ENCODE assay signal across 1 cellular context in the genomic region with DNA sequence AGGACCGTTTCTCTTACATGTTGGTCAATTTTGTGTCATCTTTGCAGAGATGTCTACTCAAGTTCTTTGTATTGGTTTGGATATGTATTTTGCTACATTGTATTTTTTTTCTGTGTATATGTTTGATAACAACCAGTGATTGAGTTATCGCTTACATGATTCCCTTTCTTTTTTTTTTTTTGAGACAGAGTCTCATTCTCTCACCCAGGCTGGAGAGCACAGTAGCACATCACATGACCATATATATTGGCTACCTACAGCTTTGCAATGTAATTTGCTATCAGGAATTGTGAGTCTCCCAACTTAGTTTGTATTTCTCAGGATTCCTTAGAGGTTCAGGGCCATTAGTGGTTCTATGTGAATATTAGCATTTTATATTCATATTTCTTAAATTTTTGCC.
TF ChIP-seq lines count a peak whose summit lies in the region.

No MANE protein-coding gene starts in this region.

TF ChIP-seq in K562, 482 proteins besides CTCF, POLR2A, EP300 and RAD21 (continued from another document):
- TF ChIP-seq, protein P1, sequence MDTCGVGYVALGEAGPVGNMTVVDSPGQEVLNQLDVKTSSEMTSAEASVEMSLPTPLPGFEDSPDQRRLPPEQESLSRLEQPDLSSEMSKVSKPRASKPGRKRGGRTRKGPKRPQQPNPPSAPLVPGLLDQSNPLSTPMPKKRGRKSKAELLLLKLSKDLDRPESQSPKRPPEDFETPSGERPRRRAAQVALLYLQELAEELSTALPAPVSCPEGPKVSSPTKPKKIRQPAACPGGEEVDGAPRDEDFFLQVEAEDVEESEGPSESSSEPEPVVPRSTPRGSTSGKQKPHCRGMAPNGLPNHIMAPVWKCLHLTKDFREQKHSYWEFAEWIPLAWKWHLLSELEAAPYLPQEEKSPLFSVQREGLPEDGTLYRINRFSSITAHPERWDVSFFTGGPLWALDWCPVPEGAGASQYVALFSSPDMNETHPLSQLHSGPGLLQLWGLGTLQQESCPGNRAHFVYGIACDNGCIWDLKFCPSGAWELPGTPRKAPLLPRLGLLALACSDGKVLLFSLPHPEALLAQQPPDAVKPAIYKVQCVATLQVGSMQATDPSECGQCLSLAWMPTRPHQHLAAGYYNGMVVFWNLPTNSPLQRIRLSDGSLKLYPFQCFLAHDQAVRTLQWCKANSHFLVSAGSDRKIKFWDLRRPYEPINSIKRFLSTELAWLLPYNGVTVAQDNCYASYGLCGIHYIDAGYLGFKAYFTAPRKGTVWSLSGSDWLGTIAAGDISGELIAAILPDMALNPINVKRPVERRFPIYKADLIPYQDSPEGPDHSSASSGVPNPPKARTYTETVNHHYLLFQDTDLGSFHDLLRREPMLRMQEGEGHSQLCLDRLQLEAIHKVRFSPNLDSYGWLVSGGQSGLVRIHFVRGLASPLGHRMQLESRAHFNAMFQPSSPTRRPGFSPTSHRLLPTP (IDR thresholded peaks at IDR 0.05; ENCODE audit: borderline replicate concordance, extremely low read depth, insufficient read length): no peak
- TF ChIP-seq SRSF1 (IDR thresholded peaks at IDR 0.05; ENCODE audit: low read depth, low read length) (no peak), CBFB (CRISPR knock-in tag; IDR thresholded peaks at IDR 0.05) (no peak), RNF2 (IDR thresholded peaks at IDR 0.05) (no peak), CEBPG (CRISPR knock-in tag; IDR thresholded peaks at IDR 0.05) (no peak), CEBPG (tag; conservative IDR thresholded peaks at IDR 0.05 in 1 of 2, IDR thresholded peaks at IDR 0.05 in 1 of 2) (no peak)
- TF ChIP-seq, protein P2, sequence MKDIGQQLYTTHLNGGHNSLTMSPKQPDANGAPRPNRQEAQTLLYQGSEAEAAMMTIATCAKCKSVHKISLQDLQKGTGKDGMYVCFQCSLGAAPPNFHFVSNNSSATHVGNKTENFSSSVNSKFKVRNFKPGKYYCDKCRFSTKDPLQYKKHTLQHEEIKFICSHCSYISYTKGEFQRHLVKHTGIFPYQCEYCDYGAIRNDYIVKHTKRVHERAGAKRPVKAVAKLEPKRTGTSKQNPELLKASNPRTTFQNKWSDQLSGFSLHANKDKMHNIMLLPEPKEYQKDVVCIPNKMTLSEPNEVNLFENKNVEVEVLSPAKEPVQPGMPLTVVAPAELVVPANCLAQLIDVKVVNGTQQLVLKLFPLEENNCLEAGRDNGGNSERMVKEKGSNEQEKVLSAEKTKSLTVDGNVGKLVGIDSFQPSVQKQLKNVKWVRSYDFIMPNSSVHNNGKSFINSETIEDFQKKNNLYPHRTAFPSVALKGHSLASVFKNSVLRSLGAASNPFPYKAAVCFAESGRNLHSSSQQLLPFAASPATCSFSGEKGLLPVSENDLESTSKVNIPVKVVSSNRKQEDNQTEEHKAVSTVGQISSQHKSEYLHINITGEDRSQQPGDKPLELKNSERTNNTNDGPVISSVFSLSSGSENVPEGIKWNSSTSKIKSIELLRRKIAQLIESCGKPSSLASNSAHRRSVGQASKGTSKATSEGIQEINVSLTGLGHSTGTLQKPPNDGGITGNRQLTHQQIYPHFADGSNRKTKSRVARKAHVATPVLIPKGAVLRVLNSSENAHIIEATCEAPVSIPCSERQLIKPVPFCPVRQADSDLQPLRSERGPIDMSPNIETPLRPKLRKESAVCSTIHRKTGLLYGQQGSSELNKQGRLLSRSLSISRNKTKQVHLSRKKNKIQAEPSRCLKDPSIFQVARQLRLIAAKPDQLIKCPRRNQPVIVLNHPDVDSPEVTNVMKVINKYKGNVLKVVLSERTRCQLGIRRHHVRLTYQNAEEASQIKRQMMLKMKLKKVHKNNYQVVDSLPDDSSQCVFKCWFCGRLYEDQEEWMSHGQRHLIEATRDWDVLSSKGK (CRISPR knock-in tag; IDR thresholded peaks at IDR 0.05): 0 out of 2 replicates have a peak, but pooled peaks have one; percentile 44
- TF ChIP-seq, protein P3, sequence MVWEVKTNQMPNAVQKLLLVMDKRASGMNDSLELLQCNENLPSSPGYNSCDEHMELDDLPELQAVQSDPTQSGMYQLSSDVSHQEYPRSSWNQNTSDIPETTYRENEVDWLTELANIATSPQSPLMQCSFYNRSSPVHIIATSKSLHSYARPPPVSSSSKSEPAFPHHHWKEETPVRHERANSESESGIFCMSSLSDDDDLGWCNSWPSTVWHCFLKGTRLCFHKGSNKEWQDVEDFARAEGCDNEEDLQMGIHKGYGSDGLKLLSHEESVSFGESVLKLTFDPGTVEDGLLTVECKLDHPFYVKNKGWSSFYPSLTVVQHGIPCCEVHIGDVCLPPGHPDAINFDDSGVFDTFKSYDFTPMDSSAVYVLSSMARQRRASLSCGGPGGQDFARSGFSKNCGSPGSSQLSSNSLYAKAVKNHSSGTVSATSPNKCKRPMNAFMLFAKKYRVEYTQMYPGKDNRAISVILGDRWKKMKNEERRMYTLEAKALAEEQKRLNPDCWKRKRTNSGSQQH (CRISPR knock-in tag; IDR thresholded peaks at IDR 0.05): 0 out of 2 replicates have a peak, but pooled peaks have one; percentile 32
- TF ChIP-seq, protein P4, sequence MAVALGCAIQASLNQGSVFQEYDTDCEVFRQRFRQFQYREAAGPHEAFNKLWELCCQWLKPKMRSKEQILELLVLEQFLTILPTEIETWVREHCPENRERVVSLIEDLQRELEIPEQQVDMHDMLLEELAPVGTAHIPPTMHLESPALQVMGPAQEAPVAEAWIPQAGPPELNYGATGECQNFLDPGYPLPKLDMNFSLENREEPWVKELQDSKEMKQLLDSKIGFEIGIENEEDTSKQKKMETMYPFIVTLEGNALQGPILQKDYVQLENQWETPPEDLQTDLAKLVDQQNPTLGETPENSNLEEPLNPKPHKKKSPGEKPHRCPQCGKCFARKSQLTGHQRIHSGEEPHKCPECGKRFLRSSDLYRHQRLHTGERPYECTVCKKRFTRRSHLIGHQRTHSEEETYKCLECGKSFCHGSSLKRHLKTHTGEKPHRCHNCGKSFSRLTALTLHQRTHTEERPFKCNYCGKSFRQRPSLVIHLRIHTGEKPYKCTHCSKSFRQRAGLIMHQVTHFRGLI (CRISPR knock-in tag; IDR thresholded peaks at IDR 0.05): 0 out of 2 replicates have a peak, but pooled peaks have one; percentile 22
- TF ChIP-seq, protein P5, sequence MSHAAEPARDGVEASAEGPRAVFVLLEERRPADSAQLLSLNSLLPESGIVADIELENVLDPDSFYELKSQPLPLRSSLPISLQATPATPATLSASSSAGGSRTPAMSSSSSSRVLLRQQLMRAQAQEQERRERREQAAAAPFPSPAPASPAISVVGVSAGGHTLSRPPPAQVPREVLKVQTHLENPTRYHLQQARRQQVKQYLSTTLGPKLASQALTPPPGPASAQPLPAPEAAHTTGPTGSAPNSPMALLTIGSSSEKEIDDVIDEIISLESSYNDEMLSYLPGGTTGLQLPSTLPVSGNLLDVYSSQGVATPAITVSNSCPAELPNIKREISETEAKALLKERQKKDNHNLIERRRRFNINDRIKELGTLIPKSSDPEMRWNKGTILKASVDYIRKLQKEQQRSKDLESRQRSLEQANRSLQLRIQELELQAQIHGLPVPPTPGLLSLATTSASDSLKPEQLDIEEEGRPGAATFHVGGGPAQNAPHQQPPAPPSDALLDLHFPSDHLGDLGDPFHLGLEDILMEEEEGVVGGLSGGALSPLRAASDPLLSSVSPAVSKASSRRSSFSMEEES (CRISPR knock-in tag; IDR thresholded peaks at IDR 0.05): peak; percentile 90
TF ChIP-seq in K562: peak in this region for 6.
